Comparison of ENCODE assay signal across 10 cellular contexts in genomic region chr5:96651948-96652753, GRCh38. TPM values are rescaled to one million over a fixed set of nuclear protein-coding genes. Genes with fewer than 3 reads are reported as not detected.
DNase-seq lines count a peak whose midpoint lies in the region; ATAC-seq, FAIRE-seq and TF ChIP-seq lines count a peak whose summit lies in the region.
"Had no signal": no experiment of that assay in that cellular context is flagged by ENCODE, and none has a peak within 500 bp of the region (broad histone marks: within the 10 kb centered on the region; RNA-seq: fewer than 3 reads in every experiment).

No MANE protein-coding gene starts in this region.

- BruUV-seq in Panc1 (replicated peaks; lab: Mats Ljungman, UMichigan): no TSS peak

- intact Hi-C loops in Panc1 (cut with micrococcal nuclease; ENCODE audit: unreplicated experiment): no loop called here
- intact Hi-C loops in esophagus squamous epithelium (cut with DNase I): no loop called here

- H3K9me3 ChIP-seq in AG04450 (ENCODE audit: control insufficient read depth, insufficient read depth, low read length) (no peaks in the 10 kb centered on the region), Panc1 (ENCODE audit: control insufficient read depth, insufficient read depth, low read depth, low read length) (no peaks in the 10 kb centered on the region), esophagus squamous epithelium (no peaks in the 10 kb centered on the region)
- H3K9me3 ChIP-seq: SJCRH30 had no signal

- CTCF ChIA-PET in AG04450 (lab: Charles Lee): interaction anchor here (0.6 to 1.1 kb wide), 3 partner anchors 16 to 1110 kb away, joined by 3 read pairs; no protein-coding TSS in a partner anchor
- CTCF ChIA-PET in Panc1 (lab: Charles Lee): interaction anchor here (0.6 kb wide), 1 partner anchor 703 kb away, joined by 5 read pairs; no protein-coding TSS in a partner anchor

- H3K4me3 ChIP-seq in AG04450 (ENCODE audit: low read depth, low read length) (no peak overlapping the region), Panc1 (ENCODE audit: low read depth in 2 of 2, low read length in 2 of 2) (no peak overlapping the region), fibroblast of pulmonary artery (replicated peaks; ENCODE audit: low read depth, low read length) (no peak overlapping the region), esophagus squamous epithelium (no peak overlapping the region)
- H3K4me3 ChIP-seq: lung, SJCRH30 had no signal

- in situ Hi-C loops in Panc1 (cut with HindIII; ENCODE audit: low pct_unique_long_range_greater_than_20kb, low sequenced_read_pairs): no loop called here

- 71 to 81% methylated on average over 4 of the region's 4 CpGs for WGBS in esophagus squamous epithelium, 2 donors

- H3K27me3 ChIP-seq in AG04450 (ENCODE audit: control insufficient read depth, insufficient read depth, low read length) (no peaks in the 10 kb centered on the region), Panc1 (ENCODE audit: control insufficient read depth, insufficient read depth, low read length) (no peaks in the 10 kb centered on the region; the same call in 1 of the 2 replicates), esophagus squamous epithelium (no peaks in the 10 kb centered on the region)
- H3K27me3 ChIP-seq: SJCRH30 had no signal

- H3K27ac ChIP-seq in AG04450 (ENCODE audit: low read depth, low read length): no peak overlapping the region
- no peak overlapping the region for H3K27ac ChIP-seq in Panc1 (ENCODE audit: low read length)
- H3K27ac ChIP-seq in esophagus squamous epithelium: peak overlapping the region in 2 of 4 donors; percentile 11 to 69
- H3K27ac ChIP-seq: SJCRH30 had no signal

- H3K4me1 ChIP-seq in Panc1 (ENCODE audit: control insufficient read depth, insufficient read depth, low read length) (no peaks in the 10 kb centered on the region; the same call in 1 of the 2 replicates), esophagus squamous epithelium (peaks cover 19 to 75% (median 23%) of the 10 kb centered on the region in 3 donors)

- ATAC-seq in Panc1 (peak; percentile 88), GM18498 (IDR thresholded peaks at IDR 0.05; ENCODE audit: unreplicated experiment) (no peak)

- TF ChIP-seq POLR2A in esophagus squamous epithelium (IDR thresholded peaks at IDR 0.05): no peak

- TF ChIP-seq CTCF in AG04450 (IDR thresholded peaks at IDR 0.05; ENCODE audit: low read depth, low read length) (peak; percentile 45), GM12874 (IDR thresholded peaks at IDR 0.05; ENCODE audit: insufficient read depth, low read depth, low read length) (peak; percentile 39; the same call in 1 of the 2 replicates), Panc1 (IDR thresholded peaks at IDR 0.05) (peak; percentile 72), fibroblast of pulmonary artery (IDR thresholded peaks at IDR 0.05; ENCODE audit: low read length, missing control alignments) (peak; percentile 41), esophagus squamous epithelium (IDR thresholded peaks at IDR 0.05) (peak in 2 of 6 experiments; percentile 4 to 32)

- no peaks in the 10 kb centered on the region for H3K36me3 ChIP-seq in Panc1 (ENCODE audit: control insufficient read depth, insufficient read depth, low read length)
- no peaks in the 10 kb centered on the region for H3K36me3 ChIP-seq in esophagus squamous epithelium
- H3K36me3 ChIP-seq: SJCRH30 had no signal

- FAIRE-seq in RCC 7860 (lab: Jason Lieb, UNC): no peak

- DNase-seq in AG04450 (ENCODE audit: low read depth, low spot score): no peak
- no peak for DNase-seq in Panc1 (ENCODE audit: low read depth, low spot score)
- no peak for DNase-seq in fibroblast of pulmonary artery (ENCODE audit: low read depth)
- no peak for DNase-seq in RCC 7860 (ENCODE audit: low spot score)
- no peak for DNase-seq in activated CD4-positive, CD25-positive, alpha-beta regulatory T cell (lab: John Stamatoyannopoulos, UW)
- no peak for DNase-seq in esophagus squamous epithelium (lab: John Stamatoyannopoulos, UW)

- POLR2A ChIA-PET in AG04450 (lab: Yijun Ruan, JAX) (no interaction called here), Panc1 (lab: Charles Lee) (no interaction called here)

RNA-seq across cellular contexts. Expression of gene CAST, which starts 10.0 kb away (rescaled TPM):
- polyA plus RNA-seq in AG04450 (2011; rRNA removed): 145 and 191 TPM in 2 replicates
- 106 and 137 TPM in 2 replicates for polyA minus RNA-seq in AG04450 (2011; rRNA and poly(A)+ RNA removed)
- 212 TPM for total RNA-seq in Panc1 (2021; ENCODE audit: unreplicated experiment)
- 97.4 TPM for polyA plus RNA-seq in Panc1 (2012; ENCODE audit: insufficient read length)
- total RNA-seq in esophagus squamous epithelium: 100 to 1,000 TPM; 324 to 489 (median 375) TPM
